In the genomic region with DNA sequence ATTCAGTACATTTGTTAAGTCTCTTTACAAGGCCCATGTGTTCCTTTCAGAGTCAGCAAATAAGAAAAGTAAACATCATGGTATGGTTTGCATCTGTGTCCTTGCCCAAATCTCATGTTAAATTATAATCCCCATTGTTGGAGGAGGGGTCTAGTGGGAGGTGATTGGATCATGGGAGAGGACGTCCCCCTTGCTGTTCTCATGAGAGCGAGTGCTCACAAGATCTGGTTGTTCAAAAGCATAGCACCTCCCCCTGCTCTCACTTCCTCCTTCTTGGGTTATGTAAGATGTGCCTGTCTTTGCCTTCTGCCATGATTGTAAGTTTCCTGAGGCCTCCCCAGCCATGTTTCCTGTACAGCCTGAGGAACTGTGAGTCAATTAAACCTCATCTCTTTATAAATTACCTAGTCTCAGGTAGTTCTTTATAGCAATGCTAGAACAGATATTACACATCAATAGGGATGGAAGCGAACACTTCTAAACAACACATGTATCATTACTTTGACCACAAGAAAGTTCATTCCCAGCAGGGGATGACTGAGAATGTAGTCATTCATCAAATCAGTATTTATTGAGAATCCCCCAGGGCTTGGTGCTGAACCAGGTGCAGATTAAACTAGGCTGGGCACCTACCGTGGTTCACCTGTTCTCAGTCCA, we compare ENCODE assay signal across 1 cellular context.
TF ChIP-seq lines count a peak whose summit lies in the region.

No MANE protein-coding gene starts in this region.

TF ChIP-seq in K562, 482 proteins besides CTCF, POLR2A, EP300 and RAD21:
- TF ChIP-seq, protein P1, sequence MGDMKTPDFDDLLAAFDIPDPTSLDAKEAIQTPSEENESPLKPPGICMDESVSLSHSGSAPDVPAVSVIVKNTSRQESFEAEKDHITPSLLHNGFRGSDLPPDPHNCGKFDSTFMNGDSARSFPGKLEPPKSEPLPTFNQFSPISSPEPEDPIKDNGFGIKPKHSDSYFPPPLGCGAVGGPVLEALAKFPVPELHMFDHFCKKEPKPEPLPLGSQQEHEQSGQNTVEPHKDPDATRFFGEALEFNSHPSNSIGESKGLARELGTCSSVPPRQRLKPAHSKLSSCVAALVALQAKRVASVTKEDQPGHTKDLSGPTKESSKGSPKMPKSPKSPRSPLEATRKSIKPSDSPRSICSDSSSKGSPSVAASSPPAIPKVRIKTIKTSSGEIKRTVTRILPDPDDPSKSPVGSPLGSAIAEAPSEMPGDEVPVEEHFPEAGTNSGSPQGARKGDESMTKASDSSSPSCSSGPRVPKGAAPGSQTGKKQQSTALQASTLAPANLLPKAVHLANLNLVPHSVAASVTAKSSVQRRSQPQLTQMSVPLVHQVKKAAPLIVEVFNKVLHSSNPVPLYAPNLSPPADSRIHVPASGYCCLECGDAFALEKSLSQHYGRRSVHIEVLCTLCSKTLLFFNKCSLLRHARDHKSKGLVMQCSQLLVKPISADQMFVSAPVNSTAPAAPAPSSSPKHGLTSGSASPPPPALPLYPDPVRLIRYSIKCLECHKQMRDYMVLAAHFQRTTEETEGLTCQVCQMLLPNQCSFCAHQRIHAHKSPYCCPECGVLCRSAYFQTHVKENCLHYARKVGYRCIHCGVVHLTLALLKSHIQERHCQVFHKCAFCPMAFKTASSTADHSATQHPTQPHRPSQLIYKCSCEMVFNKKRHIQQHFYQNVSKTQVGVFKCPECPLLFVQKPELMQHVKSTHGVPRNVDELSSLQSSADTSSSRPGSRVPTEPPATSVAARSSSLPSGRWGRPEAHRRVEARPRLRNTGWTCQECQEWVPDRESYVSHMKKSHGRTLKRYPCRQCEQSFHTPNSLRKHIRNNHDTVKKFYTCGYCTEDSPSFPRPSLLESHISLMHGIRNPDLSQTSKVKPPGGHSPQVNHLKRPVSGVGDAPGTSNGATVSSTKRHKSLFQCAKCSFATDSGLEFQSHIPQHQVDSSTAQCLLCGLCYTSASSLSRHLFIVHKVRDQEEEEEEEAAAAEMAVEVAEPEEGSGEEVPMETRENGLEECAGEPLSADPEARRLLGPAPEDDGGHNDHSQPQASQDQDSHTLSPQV (IDR thresholded peaks at IDR 0.05) = peak; percentile 53; the same call in 1 of the 2 replicates
- TF ChIP-seq MEF2D (tag; conservative IDR thresholded peaks at IDR 0.05; ENCODE audit: low read depth) = no peak
- TF ChIP-seq BMI1 (IDR thresholded peaks at IDR 0.05; ENCODE audit: low read length) = no peak
- peak in 1 of 2 experiments; percentile 39; a peak in 1 of 4 replicates for TF ChIP-seq FOXK2 (conservative IDR thresholded peaks at IDR 0.05 in 1 of 2, IDR thresholded peaks at IDR 0.05 in 1 of 2; ENCODE audit: low read depth in 2 of 2)
- peak; percentile 94 for TF ChIP-seq ZNF766 (CRISPR knock-in tag; conservative IDR thresholded peaks at IDR 0.05)
- no peak for TF ChIP-seq NFXL1 (CRISPR knock-in tag; IDR thresholded peaks at IDR 0.05)
- peak in 1 of 2 experiments; percentile 13; a peak in 1 of 4 replicates for TF ChIP-seq TRIM24 (IDR thresholded peaks at IDR 0.05)
- peak; percentile 59; the same call in 1 of the 2 replicates for TF ChIP-seq ELF1 (tag; IDR thresholded peaks at IDR 0.05)
- TF ChIP-seq ZFP1 (CRISPR knock-in tag; IDR thresholded peaks at IDR 0.05) = no peak
- TF ChIP-seq, protein P2, sequence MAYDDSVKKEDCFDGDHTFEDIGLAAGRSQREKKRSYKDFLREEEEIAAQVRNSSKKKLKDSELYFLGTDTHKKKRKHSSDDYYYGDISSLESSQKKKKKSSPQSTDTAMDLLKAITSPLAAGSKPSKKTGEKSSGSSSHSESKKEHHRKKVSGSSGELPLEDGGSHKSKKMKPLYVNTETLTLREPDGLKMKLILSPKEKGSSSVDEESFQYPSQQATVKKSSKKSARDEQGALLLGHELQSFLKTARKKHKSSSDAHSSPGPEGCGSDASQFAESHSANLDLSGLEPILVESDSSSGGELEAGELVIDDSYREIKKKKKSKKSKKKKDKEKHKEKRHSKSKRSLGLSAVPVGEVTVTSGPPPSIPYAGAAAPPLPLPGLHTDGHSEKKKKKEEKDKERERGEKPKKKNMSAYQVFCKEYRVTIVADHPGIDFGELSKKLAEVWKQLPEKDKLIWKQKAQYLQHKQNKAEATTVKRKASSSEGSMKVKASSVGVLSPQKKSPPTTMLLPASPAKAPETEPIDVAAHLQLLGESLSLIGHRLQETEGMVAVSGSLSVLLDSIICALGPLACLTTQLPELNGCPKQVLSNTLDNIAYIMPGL (CRISPR knock-in tag; IDR thresholded peaks at IDR 0.05) = no peak
- peak; percentile 92 for TF ChIP-seq SPI1 (IDR thresholded peaks at IDR 0.05; ENCODE audit: borderline replicate concordance, low read depth, low read length)
- peak in 1 of 3 experiments; percentile 23 for TF ChIP-seq YY1 (IDR thresholded peaks at IDR 0.05; ENCODE audit: borderline replicate concordance in 1 of 3, control insufficient read depth in 1 of 3, extremely low read depth in 1 of 3, insufficient read depth in 3 of 3, insufficient read length in 1 of 3, insufficient replicate concordance in 2 of 3, low read depth in 1 of 3, low read length in 2 of 3)
- TF ChIP-seq ZNF644 (tag; IDR thresholded peaks at IDR 0.05; ENCODE audit: low read depth) = 0 out of 2 replicates have a peak, but pooled peaks have one; percentile 30
- TF ChIP-seq ZFP36 (IDR thresholded peaks at IDR 0.05; ENCODE audit: low read depth, low read length, partially characterized antibody) = peak; percentile 53
- no peak for TF ChIP-seq RBM34 (IDR thresholded peaks at IDR 0.05; ENCODE audit: borderline replicate concordance, insufficient read depth, low read length)
- 0 out of 2 replicates have a peak, but pooled peaks have one; percentile 23 for TF ChIP-seq ETV1 (tag; conservative IDR thresholded peaks at IDR 0.05; ENCODE audit: low read depth)
- TF ChIP-seq, protein P3, sequence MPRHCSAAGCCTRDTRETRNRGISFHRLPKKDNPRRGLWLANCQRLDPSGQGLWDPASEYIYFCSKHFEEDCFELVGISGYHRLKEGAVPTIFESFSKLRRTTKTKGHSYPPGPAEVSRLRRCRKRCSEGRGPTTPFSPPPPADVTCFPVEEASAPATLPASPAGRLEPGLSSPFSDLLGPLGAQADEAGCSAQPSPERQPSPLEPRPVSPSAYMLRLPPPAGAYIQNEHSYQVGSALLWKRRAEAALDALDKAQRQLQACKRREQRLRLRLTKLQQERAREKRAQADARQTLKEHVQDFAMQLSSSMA (CRISPR knock-in tag; IDR thresholded peaks at IDR 0.05) = no peak
- TF ChIP-seq KDM2B (CRISPR knock-in tag; IDR thresholded peaks at IDR 0.05) = no peak
- 0 out of 2 replicates have a peak, but pooled peaks have one; percentile 50 for TF ChIP-seq ZNF197 (CRISPR knock-in tag; IDR thresholded peaks at IDR 0.05; ENCODE audit: low read depth)
TF ChIP-seq in K562: peak in this region for 11.
